Comparison of ENCODE assay signal across 9 cellular contexts in the genomic region with DNA sequence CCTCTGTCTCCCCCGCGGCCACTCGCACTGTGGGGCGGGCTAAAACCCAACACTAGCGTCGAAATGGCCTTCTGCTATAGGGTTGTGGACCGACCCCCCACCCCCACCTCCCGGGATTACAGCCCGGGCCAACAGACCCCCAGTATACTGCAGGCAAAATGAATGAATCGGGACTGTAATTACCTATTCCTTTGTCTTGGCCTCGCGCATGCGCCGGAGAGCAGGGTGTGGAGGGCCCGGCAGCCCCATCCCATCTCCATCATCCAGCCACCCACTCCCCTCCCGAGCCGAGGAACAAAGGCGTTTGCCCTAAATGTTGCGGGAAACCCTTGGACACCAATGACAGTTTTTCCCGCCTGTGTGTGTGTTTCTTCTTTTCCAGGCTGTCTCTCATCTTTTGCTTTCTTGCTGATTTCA. TPM values are rescaled to one million over a fixed set of nuclear protein-coding genes. Genes with fewer than 3 reads are reported as not detected.
DNase-seq lines count a peak whose midpoint lies in the region; ATAC-seq and TF ChIP-seq lines count a peak whose summit lies in the region.
"Had no signal": no experiment of that assay in that cellular context is flagged by ENCODE, and none has a peak within 500 bp of the region (broad histone marks: within the 10 kb centered on the region; RNA-seq: fewer than 3 reads in every experiment).

No MANE protein-coding gene starts in this region.

- no peaks in the 10 kb centered on the region for H3K27me3 ChIP-seq in SJSA1 (replicated peaks)
- peaks cover 3% of the 10 kb centered on the region for H3K27me3 ChIP-seq in foreskin keratinocyte
- H3K27me3 ChIP-seq in rectal smooth muscle tissue (ENCODE audit: control insufficient read depth, insufficient read depth, low read length), result peaks cover 3% of the 10 kb centered on the region

- H3K4me1 ChIP-seq in SJSA1 (replicated peaks), result peaks cover 56% of the 10 kb centered on the region
- H3K4me1 ChIP-seq in foreskin keratinocyte, result peaks cover 46% of the 10 kb centered on the region
- H3K4me1 ChIP-seq in rectal smooth muscle tissue (ENCODE audit: control insufficient read depth, insufficient read depth, low read length), result no peaks in the 10 kb centered on the region

- TF ChIP-seq CTCF in foreskin keratinocyte (conservative IDR thresholded peaks at IDR 0.05), result no peak

- peaks cover 4% of the 10 kb centered on the region for H3K4me1 Mint-ChIP-seq in activated CD8-positive, alpha-beta T cell treated with anti-CD3 and anti-CD28 coated beads, Interleukin-2, amount 10 ng/mL, durations not matched to agents 7 days and 5 days (ENCODE audit: low read depth)

- CTCF ChIA-PET in activated CD8-positive, alpha-beta T cell treated with anti-CD3 and anti-CD28 coated beads, Interleukin-2, amount 10 ng/mL, durations not matched to agents 7 days and 5 days (lab: Charles Lee), result no interaction called here

- ATAC-seq in HG02938 (IDR thresholded peaks at IDR 0.05; ENCODE audit: unreplicated experiment) (peak; percentile 10), foreskin keratinocyte (peak; percentile 18)
- no peak for ATAC-seq in activated CD8-positive, alpha-beta T cell treated with anti-CD3 and anti-CD28 coated beads, Interleukin-2, amount 10 ng/mL, durations not matched to agents 7 days and 5 days

- no peaks in the 10 kb centered on the region for H3K9me3 Mint-ChIP-seq in activated CD8-positive, alpha-beta T cell treated with anti-CD3 and anti-CD28 coated beads, Interleukin-2, amount 10 ng/mL, durations not matched to agents 7 days and 5 days (ENCODE audit: insufficient read depth)
- H3K9me3 Mint-ChIP-seq: activated naive CD8-positive, alpha-beta T cell treated with anti-CD3 and anti-CD28 coated beads, Interleukin-2, amount 10 ng/mL, durations not matched to agents 7 days and 5 days had no signal

- no peak overlapping the region for H3K27ac Mint-ChIP-seq in activated CD8-positive, alpha-beta T cell treated with anti-CD3 and anti-CD28 coated beads, Interleukin-2, amount 10 ng/mL, durations not matched to agents 7 days and 5 days
- H3K27ac Mint-ChIP-seq: activated naive CD8-positive, alpha-beta T cell treated with anti-CD3 and anti-CD28 coated beads, Interleukin-2, amount 10 ng/mL, durations not matched to agents 7 days and 5 days had no signal

- peaks cover 55% of the 10 kb centered on the region for H3K36me3 ChIP-seq in SJSA1
- H3K36me3 ChIP-seq in rectal smooth muscle tissue (ENCODE audit: control insufficient read depth, insufficient read depth, low read length), result no peaks in the 10 kb centered on the region

- H3K4me3 Mint-ChIP-seq in activated CD8-positive, alpha-beta T cell treated with anti-CD3 and anti-CD28 coated beads, Interleukin-2, amount 10 ng/mL, durations not matched to agents 7 days and 5 days, result no peak overlapping the region
- H3K4me3 Mint-ChIP-seq: activated naive CD8-positive, alpha-beta T cell treated with anti-CD3 and anti-CD28 coated beads, Interleukin-2, amount 10 ng/mL, durations not matched to agents 7 days and 5 days had no signal

- POLR2A ChIA-PET in activated CD8-positive, alpha-beta T cell treated with anti-CD3 and anti-CD28 coated beads, Interleukin-2, amount 10 ng/mL, durations not matched to agents 7 days and 5 days (lab: Charles Lee), result no interaction called here

- H3K36me3 Mint-ChIP-seq in activated CD8-positive, alpha-beta T cell treated with anti-CD3 and anti-CD28 coated beads, Interleukin-2, amount 10 ng/mL, durations not matched to agents 7 days and 5 days (ENCODE audit: low read depth), result peaks cover 4% of the 10 kb centered on the region
- H3K36me3 Mint-ChIP-seq: activated naive CD8-positive, alpha-beta T cell treated with anti-CD3 and anti-CD28 coated beads, Interleukin-2, amount 10 ng/mL, durations not matched to agents 7 days and 5 days had no signal

- 0 out of 2 replicates have a peak, but pooled peaks cover 2% of the 10 kb centered on the region for H3K9me3 ChIP-seq in SJSA1 (replicated peaks)

- H3K27ac ChIP-seq in SJSA1, result peak overlapping the region; percentile 78
- H3K27ac ChIP-seq in foreskin keratinocyte, result peak overlapping the region; percentile 64
- H3K27ac ChIP-seq in rectal smooth muscle tissue (ENCODE audit: low read depth, low read length), result no peak overlapping the region

- H3K4me3 ChIP-seq in SJSA1 (peak overlapping the region; percentile 98), rectal smooth muscle tissue (ENCODE audit: low read length) (peak overlapping the region; percentile 83)

- peak; percentile 73 for DNase-seq in NCI-H82 (lab: John Stamatoyannopoulos, UW)
- no peak for DNase-seq in NCI-H82 treated with DMSO at 0.1 percent for 48 hours (lab: John Stamatoyannopoulos, UW; ENCODE audit: unreplicated experiment)
- DNase-seq in SJSA1 (ENCODE audit: low read depth in 1 of 2, low spot score in 2 of 2), result peak; percentile 60 to 72
- DNase-seq in foreskin keratinocyte, result no peak
- DNase-seq in NCI-H2196 (lab: John Stamatoyannopoulos, UW; ENCODE audit: unreplicated experiment), result no peak
- no peak for DNase-seq in activated CD8-positive, alpha-beta T cell treated with anti-CD3 and anti-CD28 coated beads, Interleukin-2, amount 10 ng/mL, durations not matched to agents 7 days and 5 days
- DNase-seq: activated naive CD8-positive, alpha-beta T cell treated with anti-CD3 and anti-CD28 coated beads, Interleukin-2, amount 10 ng/mL, durations not matched to agents 7 days and 5 days had no signal

- H3K9ac ChIP-seq in rectal smooth muscle tissue (ENCODE audit: low read length), result no peak overlapping the region

- peaks cover 40% of the 10 kb centered on the region for H3K27me3 Mint-ChIP-seq in activated CD8-positive, alpha-beta T cell treated with anti-CD3 and anti-CD28 coated beads, Interleukin-2, amount 10 ng/mL, durations not matched to agents 7 days and 5 days (ENCODE audit: low read depth)

RNA-seq across cellular contexts. Expression of a gene that starts 1.6 kb away (rescaled TPM):
- 445 and 523 TPM in 2 replicates for total RNA-seq in SJSA1 (2014; rRNA removed; shearing (Covaris generic))
- total RNA-seq in foreskin keratinocyte, result 83.8 and 106 TPM in 2 replicates
- 106 and 127 TPM in 2 replicates for polyA plus RNA-seq in foreskin keratinocyte
- not detected for total RNA-seq in activated CD8-positive, alpha-beta T cell treated with anti-CD3 and anti-CD28 coated beads, Interleukin-2, amount 10 ng/mL, durations not matched to agents 7 days and 5 days

Comparison
In these comparisons a context has a peak if more than half of its experiments do, and no peak if none do; other contexts are left out.
1. DNase-seq: peak in NCI-H82 (single experiment) and SJSA1 (2 of 2); none in NCI-H82 treated with DMSO at 0.1 percent for 48 hours (single experiment), foreskin keratinocyte (0 of 2), NCI-H2196 (single experiment) and activated CD8-positive, alpha-beta T cell treated with anti-CD3 and anti-CD28 coated beads, Interleukin-2, amount 10 ng/mL, durations not matched to agents 7 days and 5 days (single experiment).
2. RNA of a gene that starts 1.6 kb away (total RNA-seq): 445 to 523 TPM in SJSA1 and 83.8 to 106 TPM in foreskin keratinocyte; not detected in activated CD8-positive, alpha-beta T cell treated with anti-CD3 and anti-CD28 coated beads, Interleukin-2, amount 10 ng/mL, durations not matched to agents 7 days and 5 days; every median in the first group is over 10 times any median in the second.